11 cellular contexts compared by ENCODE assay signal in the genomic region with DNA sequence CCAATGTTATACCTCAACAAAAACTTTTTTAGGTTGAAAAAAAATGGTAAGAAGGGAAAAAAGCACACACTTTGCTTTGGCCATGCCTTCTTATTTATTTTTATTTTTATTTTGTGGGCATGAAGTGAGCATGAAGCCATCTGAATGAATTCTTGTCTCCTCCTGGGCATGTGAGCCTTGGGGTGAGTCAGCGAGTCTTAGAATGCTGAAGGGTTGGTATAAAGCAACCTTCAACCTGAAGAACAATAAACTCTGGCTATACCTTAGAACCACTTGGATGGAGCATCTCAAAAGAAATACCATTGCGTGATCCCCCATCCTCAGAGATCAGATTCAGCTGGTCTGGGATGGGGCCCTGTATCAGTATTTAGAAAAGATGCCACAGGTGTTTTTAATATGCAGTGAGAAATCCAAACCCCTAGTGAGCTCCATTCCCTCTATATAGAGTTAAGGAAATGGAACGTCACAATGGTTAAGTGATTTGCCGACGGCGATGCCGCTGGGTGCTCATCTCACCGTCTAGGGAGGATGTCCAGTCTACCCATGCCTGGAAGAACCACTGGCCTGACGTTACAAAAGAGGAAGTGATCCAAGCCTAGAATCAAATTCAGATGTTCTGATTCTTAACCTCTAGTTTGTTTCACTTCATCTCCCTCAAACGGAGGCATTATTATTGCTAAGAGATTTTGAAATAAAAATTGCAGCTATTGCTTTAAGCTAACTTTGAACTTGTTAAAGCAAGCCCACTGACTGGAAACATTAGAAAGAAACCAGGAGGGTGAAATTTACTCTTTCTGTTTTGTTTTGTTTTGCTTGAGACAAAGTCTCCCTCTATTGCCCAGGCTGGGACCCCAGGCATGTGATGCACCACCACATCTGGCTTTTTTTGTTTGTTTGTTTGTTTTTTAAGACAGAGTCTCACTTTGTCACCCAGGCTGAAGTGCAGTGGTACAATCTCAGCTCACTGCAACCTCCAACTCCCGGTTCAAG.
A peak's percentile ranks its signal among the peaks of the same experiment; 100 is the strongest.
DNase-seq lines count a peak whose midpoint lies in the region; ATAC-seq and TF ChIP-seq lines count a peak whose summit lies in the region.
"Had no signal": no experiment of that assay in that cellular context is flagged by ENCODE, and none has a peak within 500 bp of the region (broad histone marks: within the 10 kb centered on the region; RNA-seq: fewer than 3 reads in every experiment).

No MANE protein-coding gene starts in this region.

- H3K4me3 ChIP-seq in mucosa of descending colon (no peak overlapping the region), right cardiac atrium (ENCODE audit: low read length) (no peak overlapping the region)

- intact Hi-C loops in mucosa of descending colon (cut with DNase I, micrococcal nuclease) (no loop called here), right cardiac atrium (cut with DNase I) (no loop called here)

- H3K9me3 ChIP-seq in mucosa of descending colon, result no peaks in the 10 kb centered on the region
- H3K9me3 ChIP-seq in right cardiac atrium (ENCODE audit: control insufficient read depth, low read length), result no peaks in the 10 kb centered on the region

- H3K36me3 ChIP-seq in mucosa of descending colon (ENCODE audit: low read depth), result no peaks in the 10 kb centered on the region

- H3K27me3 Mint-ChIP-seq in IgD-negative memory B cell, result peaks cover 4% of the 10 kb centered on the region
- H3K27me3 Mint-ChIP-seq in activated T-helper 17 cell treated with anti-CD3 and anti-CD28 coated beads, Interleukin-2, amount 50 U/mL, for 72 hours, result peaks cover 3% of the 10 kb centered on the region

- ATAC-seq in GM18511 (IDR thresholded peaks at IDR 0.05; ENCODE audit: unreplicated experiment) (peak; percentile 68), GM21737 (IDR thresholded peaks at IDR 0.05; ENCODE audit: unreplicated experiment) (peak; percentile 47), mucosa of descending colon (peak; percentile 56), right cardiac atrium (no peak)
- no peak for ATAC-seq in activated T-helper 17 cell treated with anti-CD3 and anti-CD28 coated beads, Interleukin-2, amount 50 U/mL, for 72 hours (replicated peaks)
- ATAC-seq: activated CD4-positive, alpha-beta T cell treated with anti-CD3 and anti-CD28 coated beads for 36 hours had no signal

- no peak for DNase-seq in mucosa of descending colon
- DNase-seq in stimulated activated naive CD4-positive, alpha-beta T cell treated with Interleukin-2 at 50 U/mL for 16 hours (lab: John Stamatoyannopoulos, UW), result no peak
- DNase-seq in right cardiac atrium, result no peak
- no peak for DNase-seq in dedifferentiated amniotic fluid mesenchymal stem cell (ENCODE audit: extremely low spot score)
- DNase-seq: activated CD4-positive, alpha-beta T cell treated with anti-CD3 and anti-CD28 coated beads for 36 hours; immature natural killer cell; NCI-H1436 treated with DMSO at 0.1 percent for 48 hours had no signal

- H3K4me1 Mint-ChIP-seq in IgD-negative memory B cell, result peaks cover 24 to 32% (median 24%) of the 10 kb centered on the region in 3 donors
- H3K4me1 Mint-ChIP-seq in activated T-helper 17 cell treated with anti-CD3 and anti-CD28 coated beads, Interleukin-2, amount 50 U/mL, for 72 hours, result no peaks in the 10 kb centered on the region
- H3K4me1 Mint-ChIP-seq: activated CD4-positive, alpha-beta T cell treated with anti-CD3 and anti-CD28 coated beads for 36 hours; immature natural killer cell had no signal

- WGBS in right cardiac atrium, result 79% methylated on average over 11 of the region's 11 CpGs

- TF ChIP-seq CTCF in mucosa of descending colon (IDR thresholded peaks at IDR 0.05), result no peak

- H3K27ac Mint-ChIP-seq in IgD-negative memory B cell, result peak overlapping the region in 2 of 3 donors; percentile 39 to 58
- no peak overlapping the region for H3K27ac Mint-ChIP-seq in activated T-helper 17 cell treated with anti-CD3 and anti-CD28 coated beads, Interleukin-2, amount 50 U/mL, for 72 hours
- H3K27ac Mint-ChIP-seq: activated CD4-positive, alpha-beta T cell treated with anti-CD3 and anti-CD28 coated beads for 36 hours; immature natural killer cell had no signal

- peaks cover 0 to 2% (median under 1%) of the 10 kb centered on the region in 3 donors for H3K9me3 Mint-ChIP-seq in IgD-negative memory B cell
- peaks cover 3% of the 10 kb centered on the region for H3K9me3 Mint-ChIP-seq in activated T-helper 17 cell treated with anti-CD3 and anti-CD28 coated beads, Interleukin-2, amount 50 U/mL, for 72 hours

- H3K27ac ChIP-seq in right cardiac atrium (ENCODE audit: low read length), result no peak overlapping the region

- H3K4me1 ChIP-seq in mucosa of descending colon (ENCODE audit: low read depth) (peaks cover 6% of the 10 kb centered on the region), right cardiac atrium (ENCODE audit: control insufficient read depth, insufficient read depth, low read length) (no peaks in the 10 kb centered on the region)

- H3K27me3 ChIP-seq in right cardiac atrium (ENCODE audit: control insufficient read depth, insufficient read depth), result no peaks in the 10 kb centered on the region

- peaks cover 3% of the 10 kb centered on the region for H3K36me3 Mint-ChIP-seq in IgD-negative memory B cell
- H3K36me3 Mint-ChIP-seq in activated T-helper 17 cell treated with anti-CD3 and anti-CD28 coated beads, Interleukin-2, amount 50 U/mL, for 72 hours (ENCODE audit: low read depth), result no peaks in the 10 kb centered on the region

- peak overlapping the region in 3 of 4 donors; percentile 1 to 72 (median 67) for H3K4me3 Mint-ChIP-seq in IgD-negative memory B cell
- H3K4me3 Mint-ChIP-seq in activated T-helper 17 cell treated with anti-CD3 and anti-CD28 coated beads, Interleukin-2, amount 50 U/mL, for 72 hours, result no peak overlapping the region
- H3K4me3 Mint-ChIP-seq: activated CD4-positive, alpha-beta T cell treated with anti-CD3 and anti-CD28 coated beads for 36 hours; immature natural killer cell had no signal

Comparison
In these comparisons a context has a peak if more than half of its experiments do, and no peak if none do; other contexts are left out.
1. ATAC-seq: peak in GM18511 (single experiment), GM21737 (single experiment) and mucosa of descending colon (single experiment); none in activated T-helper 17 cell treated with anti-CD3 and anti-CD28 coated beads, Interleukin-2, amount 50 U/mL, for 72 hours (single experiment) and right cardiac atrium (0 of 2).